In genomic region chr10:82254237-82254636, GRCh38 we compare ENCODE assay signal across 6 cellular contexts.
"Had no signal": no experiment of that assay in that cellular context is flagged by ENCODE, and none has a peak within 500 bp of the region (broad histone marks: within the 10 kb centered on the region; RNA-seq: fewer than 3 reads in every experiment).

No MANE protein-coding gene starts in this region.

- H3K27ac ChIP-seq: HL-60 had no signal

- DNase-seq: IMR-90, KBM-7, KG1 had no signal

- ATAC-seq: K562 had no signal

- FAIRE-seq: HTR-8/SVneo, K562 had no signal

- H3K4me3 ChIP-seq: K562 had no signal
